In genomic region chrX:3244203-3244743, GRCh38 we compare ENCODE assay signal across 13 cellular contexts.
DNase-seq lines count a peak whose midpoint lies in the region; ATAC-seq and TF ChIP-seq lines count a peak whose summit lies in the region.
"Had no signal": no experiment of that assay in that cellular context is flagged by ENCODE, and none has a peak within 500 bp of the region (broad histone marks: within the 10 kb centered on the region; RNA-seq: fewer than 3 reads in every experiment).

No MANE protein-coding gene starts in this region.

- H3K4me3 ChIP-seq in WI38 (ENCODE audit: low read depth, low read length) (peak overlapping the region; percentile 22; the same call in 1 of the 2 replicates), fibroblast of pulmonary artery (replicated peaks; ENCODE audit: low read depth, low read length) (peak overlapping the region; percentile 35), skeletal muscle cell (ENCODE audit: low read depth, low read length) (peak overlapping the region; percentile 5)

- no peaks in the 10 kb centered on the region for H3K36me3 Mint-ChIP-seq in stimulated activated effector memory CD8-positive, alpha-beta T cell treated with anti-CD3 and anti-CD28 coated beads, Interleukin-12 subunit alpha, Interleukin-12 subunit beta, amount 100 ng/mL, for 72 hours
- H3K36me3 Mint-ChIP-seq: brain had no signal

- ATAC-seq in stimulated activated effector memory CD8-positive, alpha-beta T cell treated with anti-CD3 and anti-CD28 coated beads, Interleukin-12 subunit alpha, Interleukin-12 subunit beta, amount 100 ng/mL, for 72 hours = no peak
- no peak for ATAC-seq in GM18498 (IDR thresholded peaks at IDR 0.05; ENCODE audit: unreplicated experiment)
- ATAC-seq: Panc1, T-helper 17 cell had no signal

- TF ChIP-seq CTCF in WI38 (IDR thresholded peaks at IDR 0.05; ENCODE audit: low read depth, low read length) (no peak), fibroblast of pulmonary artery (IDR thresholded peaks at IDR 0.05; ENCODE audit: low read length, missing control alignments) (no peak)

- no peaks in the 10 kb centered on the region for H3K4me1 Mint-ChIP-seq in stimulated activated effector memory CD8-positive, alpha-beta T cell treated with anti-CD3 and anti-CD28 coated beads, Interleukin-12 subunit alpha, Interleukin-12 subunit beta, amount 100 ng/mL, for 72 hours
- H3K4me1 Mint-ChIP-seq: brain, T-helper 17 cell had no signal

- DNase-seq in H4 (ENCODE audit: low spot score) (peak; percentile 23), fibroblast of pulmonary artery (ENCODE audit: low read depth) (peak; percentile 82), skeletal muscle cell (ENCODE audit: low read depth) (peak; percentile 63), ureter (ENCODE audit: low spot score) (no peak)
- no peak for DNase-seq in stimulated activated effector memory CD8-positive, alpha-beta T cell treated with anti-CD3 and anti-CD28 coated beads, Interleukin-12 subunit alpha, Interleukin-12 subunit beta, amount 100 ng/mL, for 72 hours (ENCODE audit: low spot score in 2 of 2)
- no peak for DNase-seq in stimulated activated CD4-positive, alpha-beta T cell treated with anti-CD3 and anti-CD28 coated beads, Interleukin-4, amount 100 ng/mL, for 4 hours
- DNase-seq: activated CD4-positive, alpha-beta T cell treated with anti-CD3 and anti-CD28 coated beads, Interleukin-2, amount 50 U/mL, for 4 hours; NCI-H524 treated with DMSO at 0.1 percent for 48 hours; T-helper 17 cell had no signal

- peaks cover under 1% of the 10 kb centered on the region for H3K9me3 Mint-ChIP-seq in stimulated activated effector memory CD8-positive, alpha-beta T cell treated with anti-CD3 and anti-CD28 coated beads, Interleukin-12 subunit alpha, Interleukin-12 subunit beta, amount 100 ng/mL, for 72 hours

- no peak overlapping the region for H3K27ac Mint-ChIP-seq in stimulated activated effector memory CD8-positive, alpha-beta T cell treated with anti-CD3 and anti-CD28 coated beads, Interleukin-12 subunit alpha, Interleukin-12 subunit beta, amount 100 ng/mL, for 72 hours
- H3K27ac Mint-ChIP-seq: brain, T-helper 17 cell had no signal

- no peak overlapping the region for H3K4me3 Mint-ChIP-seq in stimulated activated effector memory CD8-positive, alpha-beta T cell treated with anti-CD3 and anti-CD28 coated beads, Interleukin-12 subunit alpha, Interleukin-12 subunit beta, amount 100 ng/mL, for 72 hours
- H3K4me3 Mint-ChIP-seq: brain, T-helper 17 cell had no signal

Comparison
In these comparisons a context has a peak if more than half of its experiments do, and no peak if none do; other contexts are left out.
1. DNase-seq: peak in H4 (single experiment), fibroblast of pulmonary artery (single experiment) and skeletal muscle cell (single experiment); none in stimulated activated effector memory CD8-positive, alpha-beta T cell treated with anti-CD3 and anti-CD28 coated beads, Interleukin-12 subunit alpha, Interleukin-12 subunit beta, amount 100 ng/mL, for 72 hours (0 of 2), ureter (single experiment) and stimulated activated CD4-positive, alpha-beta T cell treated with anti-CD3 and anti-CD28 coated beads, Interleukin-4, amount 100 ng/mL, for 4 hours (0 of 2).
2. Peak in every context shown above with its lines, with median percentiles within 50 percentile points of each other: H3K4me3 ChIP-seq.